ENCODE assay signal across 21 cellular contexts in genomic region chr7:150820578-150821198, GRCh38. TPM values are rescaled to one million over a fixed set of nuclear protein-coding genes. Genes with fewer than 3 reads are reported as not detected.
DNase-seq lines count a peak whose midpoint lies in the region; ATAC-seq, FAIRE-seq and TF ChIP-seq lines count a peak whose summit lies in the region.
"Had no signal": no experiment of that assay in that cellular context is flagged by ENCODE, and none has a peak within 500 bp of the region (broad histone marks: within the 10 kb centered on the region; RNA-seq: fewer than 3 reads in every experiment).

No MANE protein-coding gene starts in this region.

- H3K27ac ChIP-seq in muscle layer of duodenum (ENCODE audit: low read length) (peak overlapping the region; percentile 52), OCI-LY7 (ENCODE audit: low read depth, low read length, poor library complexity, severe bottlenecking) (no peak overlapping the region)
- no peak overlapping the region for H3K27ac ChIP-seq in CD4-positive, alpha-beta T cell (ENCODE audit: low read depth, low read length)

- POLR2A ChIA-PET in CD4-positive, alpha-beta T cell (lab: Charles Lee): no interaction called here
- POLR2A ChIA-PET in OCI-LY7 (lab: Charles Lee): no interaction called here

- peaks cover 21% of the 10 kb centered on the region for H3K9me3 Mint-ChIP-seq in dendritic cell treated with granulocyte-macrophage colony-stimulating factor and Interleukin-4, amounts not matched to agents 40 ng/mL and 50 ng/mL, for 4 days
- peaks cover 4% of the 10 kb centered on the region for H3K9me3 Mint-ChIP-seq in CD4-positive, alpha-beta T cell

- no peak overlapping the region for H3K4me2 ChIP-seq in OCI-LY7 (ENCODE audit: low read length)
- H3K4me2 ChIP-seq: GM23338 had no signal

- no peaks in the 10 kb centered on the region for H3K36me3 ChIP-seq in muscle layer of duodenum (ENCODE audit: control insufficient read depth in 1 of 2, insufficient read depth in 2 of 2, low read length in 2 of 2)
- H3K36me3 ChIP-seq in OCI-LY7 (ENCODE audit: insufficient read depth, low read length): no peaks in the 10 kb centered on the region

- H3K4me3 Mint-ChIP-seq in dendritic cell treated with granulocyte-macrophage colony-stimulating factor and Interleukin-4, amounts not matched to agents 40 ng/mL and 50 ng/mL, for 4 days: no peak overlapping the region
- H3K4me3 Mint-ChIP-seq in CD4-positive, alpha-beta T cell: no peak overlapping the region
- H3K4me3 Mint-ChIP-seq: GM23338 had no signal

- no peaks in the 10 kb centered on the region for H3K4me1 ChIP-seq in muscle layer of duodenum (ENCODE audit: control insufficient read depth in 1 of 2, insufficient read depth in 2 of 2, low read length in 2 of 2)
- no peaks in the 10 kb centered on the region for H3K4me1 ChIP-seq in OCI-LY7 (ENCODE audit: insufficient read depth, low read length, poor library complexity, severe bottlenecking)

- ATAC-seq in CD4-positive, alpha-beta T cell (ENCODE audit: poor library complexity): no peak
- ATAC-seq in sciatic nerve: no peak
- ATAC-seq: GM23338, HCT116 had no signal

- no TSS peak for BruUV-seq in OCI-LY7 (replicated peaks; lab: Mats Ljungman, UMichigan)

- no peak overlapping the region for H3K4me3 ChIP-seq in muscle layer of duodenum (ENCODE audit: low read depth in 1 of 2, low read length in 2 of 2)
- no peak overlapping the region for H3K4me3 ChIP-seq in OCI-LY7 (ENCODE audit: low read depth, low read length, poor library complexity, severe bottlenecking)
- H3K4me3 ChIP-seq: GM23338 had no signal

- intact Hi-C loops in dendritic cell treated with granulocyte-macrophage colony-stimulating factor and Interleukin-4, amounts not matched to agents 40 ng/mL and 50 ng/mL, for 4 days (cut with micrococcal nuclease): no loop called here
- intact Hi-C loops in CD4-positive, alpha-beta T cell (cut with DNase I, micrococcal nuclease): no loop called here
- intact Hi-C loops in sciatic nerve (cut with DNase I) (no loop called here), OCI-LY7 (cut with micrococcal nuclease; ENCODE audit: unreplicated experiment) (no loop called here)

- H2AFZ ChIP-seq in OCI-LY7 (ENCODE audit: low read length): no peak overlapping the region
- H2AFZ ChIP-seq: GM23338 had no signal

- H4K20me1 ChIP-seq in OCI-LY7 (ENCODE audit: insufficient read depth, low read length): no peaks in the 10 kb centered on the region

- no peaks in the 10 kb centered on the region for H3K27me3 ChIP-seq in muscle layer of duodenum (ENCODE audit: low read depth, low read length)
- no peaks in the 10 kb centered on the region for H3K27me3 ChIP-seq in CD4-positive, alpha-beta T cell (ENCODE audit: control insufficient read depth, insufficient read depth, low read length)

- H3K27ac Mint-ChIP-seq in dendritic cell treated with granulocyte-macrophage colony-stimulating factor and Interleukin-4, amounts not matched to agents 40 ng/mL and 50 ng/mL, for 4 days: peak overlapping the region; percentile 33
- no peak overlapping the region for H3K27ac Mint-ChIP-seq in CD4-positive, alpha-beta T cell
- H3K27ac Mint-ChIP-seq: GM23338 had no signal

- peaks cover 11% of the 10 kb centered on the region for H3K4me1 Mint-ChIP-seq in dendritic cell treated with granulocyte-macrophage colony-stimulating factor and Interleukin-4, amounts not matched to agents 40 ng/mL and 50 ng/mL, for 4 days (ENCODE audit: low read depth)
- H3K4me1 Mint-ChIP-seq in CD4-positive, alpha-beta T cell (ENCODE audit: low read depth): no peaks in the 10 kb centered on the region

- CTCF ChIA-PET in CD4-positive, alpha-beta T cell (lab: Charles Lee): no interaction called here
- CTCF ChIA-PET in OCI-LY7 (lab: Charles Lee; ENCODE audit: unreplicated experiment): no interaction called here

- DNase-seq in D721Med (ENCODE audit: insufficient read length, low spot score) (no peak), GM18507 (ENCODE audit: extremely low spot score, insufficient read length, low read depth) (no peak), sciatic nerve (ENCODE audit: low spot score) (no peak), OCI-LY7 (ENCODE audit: low spot score) (no peak)
- no peak for DNase-seq in CD4-positive, alpha-beta T cell
- DNase-seq in stimulated activated CD4-positive, alpha-beta T cell treated with anti-CD3 and anti-CD28 coated beads, Interleukin-1b, Interleukin-23, amount 100 ng/mL, for 48 hours: no peak
- DNase-seq: ACHN, AML-193, Caco-2, EL, KG1, NCI-H1048, NCI-H1436 treated with DMSO at 0.1 percent for 48 hours, NCI-H2081 treated with DMSO at 0.1 percent for 48 hours, NCI-H510A, NCI-H774 had no signal

- FAIRE-seq in D721Med (lab: Jason Lieb, UNC) (no peak), GM18507 (lab: Jason Lieb, UNC) (peak; percentile 41)

- H3K9me2 ChIP-seq in OCI-LY7 (ENCODE audit: insufficient read depth, low read length): no peaks in the 10 kb centered on the region

- peaks cover 7% of the 10 kb centered on the region for H3K27me3 Mint-ChIP-seq in dendritic cell treated with granulocyte-macrophage colony-stimulating factor and Interleukin-4, amounts not matched to agents 40 ng/mL and 50 ng/mL, for 4 days
- peaks cover 27% of the 10 kb centered on the region for H3K27me3 Mint-ChIP-seq in CD4-positive, alpha-beta T cell

- peaks cover 6 to 7% of the 10 kb centered on the region in 2 donors for H3K9me3 ChIP-seq in muscle layer of duodenum (ENCODE audit: control insufficient read depth in 1 of 2, low read length in 2 of 2)
- peaks cover 16% of the 10 kb centered on the region for H3K9me3 ChIP-seq in CD4-positive, alpha-beta T cell (ENCODE audit: control insufficient read depth, low read length)
- 0 out of 2 replicates have a peak, but pooled peaks cover 6% of the 10 kb centered on the region for H3K9me3 ChIP-seq in OCI-LY7 (ENCODE audit: low read length)

- no peaks in the 10 kb centered on the region for H3K36me3 Mint-ChIP-seq in dendritic cell treated with granulocyte-macrophage colony-stimulating factor and Interleukin-4, amounts not matched to agents 40 ng/mL and 50 ng/mL, for 4 days (ENCODE audit: low read depth)
- no peaks in the 10 kb centered on the region for H3K36me3 Mint-ChIP-seq in CD4-positive, alpha-beta T cell (ENCODE audit: low read depth)

- TF ChIP-seq CTCF in D721Med (IDR thresholded peaks at IDR 0.05; ENCODE audit: insufficient read depth, missing control alignments): peak; percentile 35
- no peak for TF ChIP-seq CTCF in CD4-positive, alpha-beta T cell (IDR thresholded peaks at IDR 0.05)
- no peak for TF ChIP-seq CTCF in OCI-LY7 (conservative IDR thresholded peaks at IDR 0.05; ENCODE audit: low read length)

- H3K79me2 ChIP-seq in OCI-LY7 (ENCODE audit: insufficient read depth, low read depth, low read length): no peaks in the 10 kb centered on the region

RNA-seq across cellular contexts. Expression of gene TMEM176A, which starts 20.1 kb away (rescaled TPM):
- not detected for total RNA-seq in CD4-positive, alpha-beta T cell
- total RNA-seq in sciatic nerve: 69.7 TPM
- total RNA-seq in OCI-LY7 (2014; rRNA removed; shearing (Covaris generic)): not detected in 2 replicates
- total RNA-seq in OCI-LY7 (2022): not detected in 2 replicates
- total RNA-seq: GM23338, SK-MEL-5 had no signal

RNA-seq across cellular contexts. Expression of gene TMEM176B, which starts 20.5 kb away (rescaled TPM):
- total RNA-seq in CD4-positive, alpha-beta T cell: not detected
- total RNA-seq in sciatic nerve (78.8 TPM), OCI-LY7 (2022) (0.37 TPM in 1 of 2 replicates, not detected in the other)
- total RNA-seq in OCI-LY7 (2014; rRNA removed; shearing (Covaris generic)): 0.09 TPM in 1 of 2 replicates, not detected in the other

RNA-seq across cellular contexts. Expression of gene AOC1, which starts 31.6 kb away (rescaled TPM):
- total RNA-seq in CD4-positive, alpha-beta T cell: not detected
- total RNA-seq in sciatic nerve (not detected), OCI-LY7 (2022) (not detected in 2 replicates)
- not detected in 2 replicates for total RNA-seq in OCI-LY7 (2014; rRNA removed; shearing (Covaris generic))
- total RNA-seq: GM23338 had no signal

Comparison
In these comparisons a context has a peak if more than half of its experiments do, and no peak if none do; other contexts are left out.
1. RNA of gene TMEM176A, which starts 20.1 kb away (total RNA-seq): 69.7 TPM in sciatic nerve (single experiment); not detected in CD4-positive, alpha-beta T cell and not detected in OCI-LY7; every median in the first group is over 10 times any median in the second.
2. RNA of gene TMEM176B, which starts 20.5 kb away (total RNA-seq): 78.8 TPM in sciatic nerve (single experiment); 0.09 to 0.37 TPM in OCI-LY7 and not detected in CD4-positive, alpha-beta T cell; every median in the first group is over 10 times any median in the second.